Comparison of ENCODE assay signal across 17 cellular contexts in the genomic region with DNA sequence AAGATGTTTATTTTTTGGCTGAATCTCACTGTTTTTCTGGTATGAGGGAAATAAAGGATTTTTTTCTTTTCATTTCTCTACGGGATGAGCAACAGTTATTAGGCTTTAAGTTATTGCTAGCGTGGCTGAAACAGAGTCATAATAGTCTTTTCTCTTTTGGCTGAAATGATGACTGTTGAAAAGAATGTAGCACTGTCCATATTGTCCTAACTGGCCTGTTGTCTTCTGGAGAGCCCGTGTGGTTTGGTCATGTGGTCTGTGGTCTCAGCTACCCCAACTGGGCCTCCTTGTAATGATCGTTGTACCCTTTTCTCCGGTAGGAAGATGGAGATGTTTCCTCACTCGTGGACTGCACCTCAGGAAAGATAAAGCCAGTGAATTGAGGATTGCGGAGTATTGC. TPM values are rescaled to one million over a fixed set of nuclear protein-coding genes. Genes with fewer than 3 reads are reported as not detected.
A peak's percentile ranks its signal among the peaks of the same experiment; 100 is the strongest.
DNase-seq lines count a peak whose midpoint lies in the region; ATAC-seq and TF ChIP-seq lines count a peak whose summit lies in the region.
"Had no signal": no experiment of that assay in that cellular context is flagged by ENCODE, and none has a peak within 500 bp of the region (broad histone marks: within the 10 kb centered on the region; RNA-seq: fewer than 3 reads in every experiment).

No MANE protein-coding gene starts in this region.

- H3K27me3 ChIP-seq in right atrium auricular region = no peaks in the 10 kb centered on the region
- H3K27me3 ChIP-seq in heart left ventricle = no peaks in the 10 kb centered on the region

- DNase-seq in right atrium auricular region (ENCODE audit: low spot score) (no peak), heart left ventricle (no peak), coronary artery (ENCODE audit: low spot score) (no peak), pons (ENCODE audit: low spot score) (peak; percentile 82), iPS-NIHi7 (ENCODE audit: extremely low spot score) (no peak), NCI-H1694 treated with DMSO at 0.1 percent for 48 hours (lab: John Stamatoyannopoulos, UW) (no peak)
- DNase-seq: 8988T, DMS 273 treated with DMSO at 0.1 percent for 48 hours, H9, IMR-90, Kasumi-1, NCI-H2107, NCI-H345, NCI-H526 treated with DMSO at 0.1 percent for 48 hours had no signal

- no peak for TF ChIP-seq POLR2A in heart left ventricle (IDR thresholded peaks at IDR 0.05)

- intact Hi-C loops in heart left ventricle (cut with DNase I) = no loop called here

- H3K36me3 ChIP-seq in right atrium auricular region = no peaks in the 10 kb centered on the region
- peaks cover 0 to 10% (median 0%) of the 10 kb centered on the region in 9 donors for H3K36me3 ChIP-seq in heart left ventricle
- H3K36me3 ChIP-seq: BLaER1 had no signal

- H3K4me3 ChIP-seq in right atrium auricular region (no peak overlapping the region), heart left ventricle (no peak overlapping the region), coronary artery (no peak overlapping the region)
- H3K4me3 ChIP-seq: BLaER1 had no signal

- peak overlapping the region; percentile 80 to 89 for H3K27ac ChIP-seq in right atrium auricular region
- H3K27ac ChIP-seq in heart left ventricle = peak overlapping the region in 6 of 12 donors; percentile 9 to 88 (median 74)
- peak overlapping the region; percentile 45 to 69 for H3K27ac ChIP-seq in coronary artery
- H3K27ac ChIP-seq: BLaER1 had no signal

- TF ChIP-seq CTCF in right atrium auricular region (IDR thresholded peaks at IDR 0.05) (no peak), heart left ventricle (IDR thresholded peaks at IDR 0.05) (no peak), coronary artery (IDR thresholded peaks at IDR 0.05) (no peak)

- WGBS in heart left ventricle, 4 donors = 80 to 86% (median 81%) methylated on average over 7 of the region's 7 CpGs

- no peak for ATAC-seq in heart left ventricle
- ATAC-seq in GM18909 (IDR thresholded peaks at IDR 0.05; ENCODE audit: poor library complexity, unreplicated experiment) = no peak
- no peak for ATAC-seq in GM21528 (IDR thresholded peaks at IDR 0.05; ENCODE audit: low FRiP score, unreplicated experiment)

- H3K9me3 ChIP-seq in right atrium auricular region (no peaks in the 10 kb centered on the region), heart left ventricle (no peaks in the 10 kb centered on the region)
- H3K9me3 ChIP-seq: BLaER1 had no signal

- peaks cover 0 to 77% of the 10 kb centered on the region in 2 donors for H3K4me1 ChIP-seq in right atrium auricular region
- H3K4me1 ChIP-seq in heart left ventricle = peaks cover 11 to 72% (median 52%) of the 10 kb centered on the region in 12 donors
- H3K4me1 ChIP-seq: BLaER1 had no signal

RNA-seq across cellular contexts. Expression of a gene that starts 36.6 kb away (rescaled TPM):
- total RNA-seq in right atrium auricular region (10 to 100 TPM; 68.0 to 73.1 TPM), heart left ventricle (100 to 1,000 TPM in 1 of 9 donors, 10 to 100 TPM in 8; 43.9 to 114 (median 73.9) TPM)
- 10 to 100 TPM; 26.4 to 37.9 TPM for polyA plus RNA-seq in heart left ventricle
